12 cellular contexts compared by ENCODE assay signal in genomic region chr13:34863360-34864135, GRCh38.
DNase-seq lines count a peak whose midpoint lies in the region; ATAC-seq lines count a peak whose summit lies in the region.
"Had no signal": no experiment of that assay in that cellular context is flagged by ENCODE, and none has a peak within 500 bp of the region (broad histone marks: within the 10 kb centered on the region; RNA-seq: fewer than 3 reads in every experiment).

No MANE protein-coding gene starts in this region.

- H3K36me3 ChIP-seq in CD8-positive, alpha-beta memory T cell (ENCODE audit: insufficient read depth, low read length) = no peaks in the 10 kb centered on the region

- peaks cover 1% of the 10 kb centered on the region for H3K27me3 Mint-ChIP-seq in activated T-helper 1 cell treated with anti-CD3 and anti-CD28 coated beads, Interleukin-12 subunit alpha, Interleukin-12 subunit beta, Interleukin-2, Interleukin-4 antibody, amounts not matched to agents 30 ng/mL and 10 ng/mL and 1 ng/mL, durations not matched to agents 14 hours and 24 hours and 36 hours (ENCODE audit: insufficient read depth)
- H3K27me3 Mint-ChIP-seq in CD8-positive, alpha-beta memory T cell = no peaks in the 10 kb centered on the region

- H3K4me3 ChIP-seq in CD8-positive, alpha-beta memory T cell (ENCODE audit: low read length) = no peak overlapping the region
- H3K4me3 ChIP-seq: lung had no signal

- DNase-seq in ACHN (peak; percentile 69), HCEC 1CT (peak; percentile 7), SHP77 treated with DMSO at 0.1 percent for 48 hours (lab: John Stamatoyannopoulos, UW) (peak; percentile 13), glomerular visceral epithelial cell (ENCODE audit: extremely low spot score) (peak; percentile 84)
- no peak for DNase-seq in activated T-helper 1 cell treated with anti-CD3 and anti-CD28 coated beads, Interleukin-12 subunit alpha, Interleukin-12 subunit beta, Interleukin-2, Interleukin-4 antibody, amounts not matched to agents 30 ng/mL and 10 ng/mL and 1 ng/mL, durations not matched to agents 14 hours and 24 hours and 36 hours (ENCODE audit: low spot score)
- DNase-seq in CD8-positive, alpha-beta memory T cell = no peak
- DNase-seq: activated B cell treated with CpG ODN at 0.5 μM for 24 hours; CD8-positive, alpha-beta T cell; endodermal cell had no signal

- no peaks in the 10 kb centered on the region for H3K27me3 ChIP-seq in CD8-positive, alpha-beta memory T cell (ENCODE audit: insufficient read depth, low read length, poor library complexity, severe bottlenecking)

- H3K27ac Mint-ChIP-seq in activated T-helper 1 cell treated with anti-CD3 and anti-CD28 coated beads, Interleukin-12 subunit alpha, Interleukin-12 subunit beta, Interleukin-2, Interleukin-4 antibody, amounts not matched to agents 30 ng/mL and 10 ng/mL and 1 ng/mL, durations not matched to agents 14 hours and 24 hours and 36 hours = no peak overlapping the region
- no peak overlapping the region for H3K27ac Mint-ChIP-seq in CD8-positive, alpha-beta memory T cell
- H3K27ac Mint-ChIP-seq: activated B cell treated with CpG ODN at 0.5 μM for 24 hours; CD8-positive, alpha-beta T cell; endodermal cell had no signal

- no peak overlapping the region for H3K27ac ChIP-seq in CD8-positive, alpha-beta memory T cell (ENCODE audit: low read depth, low read length)

- no peaks in the 10 kb centered on the region for H3K9me3 Mint-ChIP-seq in activated T-helper 1 cell treated with anti-CD3 and anti-CD28 coated beads, Interleukin-12 subunit alpha, Interleukin-12 subunit beta, Interleukin-2, Interleukin-4 antibody, amounts not matched to agents 30 ng/mL and 10 ng/mL and 1 ng/mL, durations not matched to agents 14 hours and 24 hours and 36 hours
- H3K9me3 Mint-ChIP-seq in CD8-positive, alpha-beta memory T cell = peaks cover 0 to 3% (median 0%) of the 10 kb centered on the region in 5 donors
- H3K9me3 Mint-ChIP-seq: activated B cell treated with CpG ODN at 0.5 μM for 24 hours; CD8-positive, alpha-beta T cell; endodermal cell had no signal

- POLR2A ChIA-PET in CD8-positive, alpha-beta memory T cell (lab: Charles Lee) = no interaction called here

- no peak overlapping the region for H3K4me3 Mint-ChIP-seq in activated T-helper 1 cell treated with anti-CD3 and anti-CD28 coated beads, Interleukin-12 subunit alpha, Interleukin-12 subunit beta, Interleukin-2, Interleukin-4 antibody, amounts not matched to agents 30 ng/mL and 10 ng/mL and 1 ng/mL, durations not matched to agents 14 hours and 24 hours and 36 hours
- H3K4me3 Mint-ChIP-seq in CD8-positive, alpha-beta memory T cell = no peak overlapping the region
- H3K4me3 Mint-ChIP-seq: activated B cell treated with CpG ODN at 0.5 μM for 24 hours; CD8-positive, alpha-beta T cell; endodermal cell had no signal

- CTCF ChIA-PET in CD8-positive, alpha-beta memory T cell (lab: Charles Lee) = no interaction called here

- in situ Hi-C loops in ACHN (cut with HindIII; ENCODE audit: low pct_ligation_motif_present, low pct_unique_long_range_greater_than_20kb, low sequenced_read_pairs) = no loop called here

- ATAC-seq in HG02981 (IDR thresholded peaks at IDR 0.05; ENCODE audit: unreplicated experiment) (no peak), GM19452 (IDR thresholded peaks at IDR 0.05; ENCODE audit: unreplicated experiment) (no peak)
- ATAC-seq: CD8-positive, alpha-beta T cell had no signal

- no peaks in the 10 kb centered on the region for H3K36me3 Mint-ChIP-seq in activated T-helper 1 cell treated with anti-CD3 and anti-CD28 coated beads, Interleukin-12 subunit alpha, Interleukin-12 subunit beta, Interleukin-2, Interleukin-4 antibody, amounts not matched to agents 30 ng/mL and 10 ng/mL and 1 ng/mL, durations not matched to agents 14 hours and 24 hours and 36 hours (ENCODE audit: low read depth)
- H3K36me3 Mint-ChIP-seq in CD8-positive, alpha-beta memory T cell = peaks cover 0 to 1% (median 0%) of the 10 kb centered on the region in 3 donors
- H3K36me3 Mint-ChIP-seq: CD8-positive, alpha-beta T cell had no signal

- H3K9me3 ChIP-seq in CD8-positive, alpha-beta memory T cell (ENCODE audit: low read length) = no peaks in the 10 kb centered on the region

- intact Hi-C loops in activated T-helper 1 cell treated with anti-CD3 and anti-CD28 coated beads, Interleukin-12 subunit alpha, Interleukin-12 subunit beta, Interleukin-2, Interleukin-4 antibody, amounts not matched to agents 30 ng/mL and 10 ng/mL and 1 ng/mL, durations not matched to agents 14 hours and 24 hours and 36 hours (cut with micrococcal nuclease) = no loop called here

- no peaks in the 10 kb centered on the region for H3K4me1 ChIP-seq in CD8-positive, alpha-beta memory T cell (ENCODE audit: insufficient read depth, low read length)

- no peaks in the 10 kb centered on the region for H3K4me1 Mint-ChIP-seq in activated T-helper 1 cell treated with anti-CD3 and anti-CD28 coated beads, Interleukin-12 subunit alpha, Interleukin-12 subunit beta, Interleukin-2, Interleukin-4 antibody, amounts not matched to agents 30 ng/mL and 10 ng/mL and 1 ng/mL, durations not matched to agents 14 hours and 24 hours and 36 hours (ENCODE audit: low read depth)
- no peaks in the 10 kb centered on the region for H3K4me1 Mint-ChIP-seq in CD8-positive, alpha-beta memory T cell
- H3K4me1 Mint-ChIP-seq: activated B cell treated with CpG ODN at 0.5 μM for 24 hours had no signal

Comparison
In these comparisons a context has a peak if more than half of its experiments do, and no peak if none do; other contexts are left out.
1. DNase-seq: peak in ACHN (single experiment), HCEC 1CT (single experiment), SHP77 treated with DMSO at 0.1 percent for 48 hours (single experiment) and glomerular visceral epithelial cell (single experiment); none in activated T-helper 1 cell treated with anti-CD3 and anti-CD28 coated beads, Interleukin-12 subunit alpha, Interleukin-12 subunit beta, Interleukin-2, Interleukin-4 antibody, amounts not matched to agents 30 ng/mL and 10 ng/mL and 1 ng/mL, durations not matched to agents 14 hours and 24 hours and 36 hours (single experiment) and CD8-positive, alpha-beta memory T cell (0 of 5).